Comparison of ENCODE assay signal across 1 cellular context in genomic region chr5:55307383-55308253, GRCh38.
TF ChIP-seq lines count a peak whose summit lies in the region.

A gene with protein sequence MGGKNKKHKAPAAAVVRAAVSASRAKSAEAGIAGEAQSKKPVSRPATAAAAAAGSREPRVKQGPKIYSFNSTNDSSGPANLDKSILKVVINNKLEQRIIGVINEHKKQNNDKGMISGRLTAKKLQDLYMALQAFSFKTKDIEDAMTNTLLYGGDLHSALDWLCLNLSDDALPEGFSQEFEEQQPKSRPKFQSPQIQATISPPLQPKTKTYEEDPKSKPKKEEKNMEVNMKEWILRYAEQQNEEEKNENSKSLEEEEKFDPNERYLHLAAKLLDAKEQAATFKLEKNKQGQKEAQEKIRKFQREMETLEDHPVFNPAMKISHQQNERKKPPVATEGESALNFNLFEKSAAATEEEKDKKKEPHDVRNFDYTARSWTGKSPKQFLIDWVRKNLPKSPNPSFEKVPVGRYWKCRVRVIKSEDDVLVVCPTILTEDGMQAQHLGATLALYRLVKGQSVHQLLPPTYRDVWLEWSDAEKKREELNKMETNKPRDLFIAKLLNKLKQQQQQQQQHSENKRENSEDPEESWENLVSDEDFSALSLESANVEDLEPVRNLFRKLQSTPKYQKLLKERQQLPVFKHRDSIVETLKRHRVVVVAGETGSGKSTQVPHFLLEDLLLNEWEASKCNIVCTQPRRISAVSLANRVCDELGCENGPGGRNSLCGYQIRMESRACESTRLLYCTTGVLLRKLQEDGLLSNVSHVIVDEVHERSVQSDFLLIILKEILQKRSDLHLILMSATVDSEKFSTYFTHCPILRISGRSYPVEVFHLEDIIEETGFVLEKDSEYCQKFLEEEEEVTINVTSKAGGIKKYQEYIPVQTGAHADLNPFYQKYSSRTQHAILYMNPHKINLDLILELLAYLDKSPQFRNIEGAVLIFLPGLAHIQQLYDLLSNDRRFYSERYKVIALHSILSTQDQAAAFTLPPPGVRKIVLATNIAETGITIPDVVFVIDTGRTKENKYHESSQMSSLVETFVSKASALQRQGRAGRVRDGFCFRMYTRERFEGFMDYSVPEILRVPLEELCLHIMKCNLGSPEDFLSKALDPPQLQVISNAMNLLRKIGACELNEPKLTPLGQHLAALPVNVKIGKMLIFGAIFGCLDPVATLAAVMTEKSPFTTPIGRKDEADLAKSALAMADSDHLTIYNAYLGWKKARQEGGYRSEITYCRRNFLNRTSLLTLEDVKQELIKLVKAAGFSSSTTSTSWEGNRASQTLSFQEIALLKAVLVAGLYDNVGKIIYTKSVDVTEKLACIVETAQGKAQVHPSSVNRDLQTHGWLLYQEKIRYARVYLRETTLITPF (N-terminal part only) (minus strand): TSS chr5:55307694. CDS start chr5:55307573, 121 bp downstream.
TSS of gene MTREX (plus strand) at chr5:55307989. CDS start at chr5:55308014, 25 bp downstream.

TF ChIP-seq in K562, 482 proteins besides CTCF, POLR2A, EP300 and RAD21 (continued from another document and continues in another):
- TF ChIP-seq, protein P1, sequence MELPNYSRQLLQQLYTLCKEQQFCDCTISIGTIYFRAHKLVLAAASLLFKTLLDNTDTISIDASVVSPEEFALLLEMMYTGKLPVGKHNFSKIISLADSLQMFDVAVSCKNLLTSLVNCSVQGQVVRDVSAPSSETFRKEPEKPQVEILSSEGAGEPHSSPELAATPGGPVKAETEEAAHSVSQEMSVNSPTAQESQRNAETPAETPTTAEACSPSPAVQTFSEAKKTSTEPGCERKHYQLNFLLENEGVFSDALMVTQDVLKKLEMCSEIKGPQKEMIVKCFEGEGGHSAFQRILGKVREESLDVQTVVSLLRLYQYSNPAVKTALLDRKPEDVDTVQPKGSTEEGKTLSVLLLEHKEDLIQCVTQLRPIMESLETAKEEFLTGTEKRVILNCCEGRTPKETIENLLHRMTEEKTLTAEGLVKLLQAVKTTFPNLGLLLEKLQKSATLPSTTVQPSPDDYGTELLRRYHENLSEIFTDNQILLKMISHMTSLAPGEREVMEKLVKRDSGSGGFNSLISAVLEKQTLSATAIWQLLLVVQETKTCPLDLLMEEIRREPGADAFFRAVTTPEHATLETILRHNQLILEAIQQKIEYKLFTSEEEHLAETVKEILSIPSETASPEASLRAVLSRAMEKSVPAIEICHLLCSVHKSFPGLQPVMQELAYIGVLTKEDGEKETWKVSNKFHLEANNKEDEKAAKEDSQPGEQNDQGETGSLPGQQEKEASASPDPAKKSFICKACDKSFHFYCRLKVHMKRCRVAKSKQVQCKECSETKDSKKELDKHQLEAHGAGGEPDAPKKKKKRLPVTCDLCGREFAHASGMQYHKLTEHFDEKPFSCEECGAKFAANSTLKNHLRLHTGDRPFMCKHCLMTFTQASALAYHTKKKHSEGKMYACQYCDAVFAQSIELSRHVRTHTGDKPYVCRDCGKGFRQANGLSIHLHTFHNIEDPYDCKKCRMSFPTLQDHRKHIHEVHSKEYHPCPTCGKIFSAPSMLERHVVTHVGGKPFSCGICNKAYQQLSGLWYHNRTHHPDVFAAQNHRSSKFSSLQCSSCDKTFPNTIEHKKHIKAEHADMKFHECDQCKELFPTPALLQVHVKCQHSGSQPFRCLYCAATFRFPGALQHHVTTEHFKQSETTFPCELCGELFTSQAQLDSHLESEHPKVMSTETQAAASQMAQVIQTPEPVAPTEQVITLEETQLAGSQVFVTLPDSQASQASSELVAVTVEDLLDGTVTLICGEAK (IDR thresholded peaks at IDR 0.05) = peak; percentile 63
- TF ChIP-seq, protein P1 (CRISPR knock-in tag; IDR thresholded peaks at IDR 0.05) = no peak
- TF ChIP-seq ZNF639 (CRISPR knock-in tag; conservative IDR thresholded peaks at IDR 0.05 in 1 of 2, IDR thresholded peaks at IDR 0.05 in 1 of 2) = peak in 1 of 2 experiments; percentile 83; a peak in 2 of 4 replicates
- no peak for TF ChIP-seq SMARCB1 (IDR thresholded peaks at IDR 0.05; ENCODE audit: insufficient read length, low read depth)
- peak; percentile 93 for TF ChIP-seq CREM (IDR thresholded peaks at IDR 0.05; ENCODE audit: low read depth)
- TF ChIP-seq, protein P2, sequence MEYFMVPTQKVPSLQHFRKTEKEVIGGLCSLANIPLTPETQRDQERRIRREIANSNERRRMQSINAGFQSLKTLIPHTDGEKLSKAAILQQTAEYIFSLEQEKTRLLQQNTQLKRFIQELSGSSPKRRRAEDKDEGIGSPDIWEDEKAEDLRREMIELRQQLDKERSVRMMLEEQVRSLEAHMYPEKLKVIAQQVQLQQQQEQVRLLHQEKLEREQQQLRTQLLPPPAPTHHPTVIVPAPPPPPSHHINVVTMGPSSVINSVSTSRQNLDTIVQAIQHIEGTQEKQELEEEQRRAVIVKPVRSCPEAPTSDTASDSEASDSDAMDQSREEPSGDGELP (CRISPR knock-in tag; IDR thresholded peaks at IDR 0.05; ENCODE audit: borderline replicate concordance) = peak; percentile 96
- no peak for TF ChIP-seq POLR3A (IDR thresholded peaks at IDR 0.05; ENCODE audit: borderline replicate concordance, extremely low read depth, insufficient read depth, insufficient read length)
- TF ChIP-seq MCM5 (IDR thresholded peaks at IDR 0.05; ENCODE audit: low read depth) = no peak
- peak; percentile 70; the same call in 1 of the 2 replicates for TF ChIP-seq ZNF592 (IDR thresholded peaks at IDR 0.05)
- TF ChIP-seq CCNT2 (IDR thresholded peaks at IDR 0.05; ENCODE audit: borderline replicate concordance, extremely low read depth, insufficient read length, low read depth, low read length) = no peak
- 0 out of 2 replicates have a peak, but pooled peaks have one; percentile 45 for TF ChIP-seq ZBTB5 (IDR thresholded peaks at IDR 0.05)
- TF ChIP-seq RBM15 (IDR thresholded peaks at IDR 0.05; ENCODE audit: insufficient read depth, low read length) = no peak
- no peak for TF ChIP-seq REST (CRISPR knock-in tag; IDR thresholded peaks at IDR 0.05; ENCODE audit: low read depth)
- TF ChIP-seq TAF1 (IDR thresholded peaks at IDR 0.05; ENCODE audit: control insufficient read depth, extremely low read depth, insufficient read depth, low read length, severe bottlenecking) = peak; percentile 96
- TF ChIP-seq SETDB1 (IDR thresholded peaks at IDR 0.05; ENCODE audit: low read length) = no peak
- TF ChIP-seq BRD9 (IDR thresholded peaks at IDR 0.05; ENCODE audit: low read depth, partially characterized antibody) = peak; percentile 84
- no peak for TF ChIP-seq KLF13 (tag; IDR thresholded peaks at IDR 0.05; ENCODE audit: borderline replicate concordance, low read depth)
- peak; percentile 90 for TF ChIP-seq LCOR (CRISPR knock-in tag; IDR thresholded peaks at IDR 0.05)
- TF ChIP-seq SMARCC2 (IDR thresholded peaks at IDR 0.05; ENCODE audit: low read depth) = peak; percentile 41; the same call in 1 of the 2 replicates
- TF ChIP-seq, protein P3, sequence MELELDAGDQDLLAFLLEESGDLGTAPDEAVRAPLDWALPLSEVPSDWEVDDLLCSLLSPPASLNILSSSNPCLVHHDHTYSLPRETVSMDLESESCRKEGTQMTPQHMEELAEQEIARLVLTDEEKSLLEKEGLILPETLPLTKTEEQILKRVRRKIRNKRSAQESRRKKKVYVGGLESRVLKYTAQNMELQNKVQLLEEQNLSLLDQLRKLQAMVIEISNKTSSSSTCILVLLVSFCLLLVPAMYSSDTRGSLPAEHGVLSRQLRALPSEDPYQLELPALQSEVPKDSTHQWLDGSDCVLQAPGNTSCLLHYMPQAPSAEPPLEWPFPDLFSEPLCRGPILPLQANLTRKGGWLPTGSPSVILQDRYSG (tag; conservative IDR thresholded peaks at IDR 0.05; ENCODE audit: low read depth) = 0 out of 2 replicates have a peak, but pooled peaks have one; percentile 37
